ENCODE assay signal across 3 cellular contexts in the genomic region with DNA sequence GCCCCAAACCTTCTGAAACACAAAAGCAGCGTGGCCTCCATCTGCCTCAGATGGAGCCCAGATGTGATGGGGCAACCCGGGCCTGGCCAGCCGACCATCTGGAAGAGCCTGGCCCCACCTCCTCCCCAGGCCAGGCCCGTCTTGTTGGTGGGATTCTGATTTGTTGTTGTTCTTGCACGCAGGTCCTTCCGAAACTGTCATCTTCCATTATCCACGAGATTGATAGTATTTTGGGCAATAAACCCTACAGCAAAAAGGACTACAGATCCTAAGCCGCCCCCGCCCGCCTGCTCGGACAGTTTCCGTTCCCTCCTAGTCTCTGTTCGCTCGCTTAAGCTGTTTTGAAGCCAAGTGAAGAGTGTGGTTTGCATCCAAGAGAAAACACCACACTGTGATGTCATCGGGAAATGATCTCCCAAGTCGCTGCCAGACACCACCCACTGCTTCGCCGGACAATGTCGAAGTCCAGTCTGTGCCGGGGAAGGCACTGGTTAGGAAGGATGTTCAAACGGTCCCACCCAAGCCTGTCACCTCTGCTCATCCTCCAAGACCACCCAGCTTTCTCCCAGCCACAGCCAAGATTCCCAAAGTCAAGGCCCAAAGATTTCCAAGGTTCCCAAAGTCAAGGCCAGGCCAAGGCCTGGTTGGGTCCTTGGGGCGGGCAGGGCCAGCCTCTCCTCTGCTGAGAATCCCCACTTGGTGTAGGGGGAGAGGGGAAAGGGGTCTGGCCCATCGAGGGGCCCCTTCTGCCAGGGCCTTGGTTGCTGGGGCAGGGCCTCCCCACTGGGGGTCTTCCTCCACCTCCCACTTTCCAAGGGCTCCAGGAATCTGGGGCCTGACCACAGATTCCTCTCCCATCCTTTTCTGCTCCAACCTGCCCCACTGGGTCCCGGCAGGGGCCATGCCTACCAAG.
TF ChIP-seq lines count a peak whose summit lies in the region.

No MANE protein-coding gene starts in this region.

TF ChIP-seq in SK-N-SH, 30 proteins besides CTCF, POLR2A, EP300 and RAD21:
- no peak for TF ChIP-seq SIN3A (IDR thresholded peaks at IDR 0.05; ENCODE audit: borderline replicate concordance, low read depth, low read length)
- no peak for TF ChIP-seq SMC3 (IDR thresholded peaks at IDR 0.05; ENCODE audit: low read depth, low read length)
- TF ChIP-seq, protein P1, sequence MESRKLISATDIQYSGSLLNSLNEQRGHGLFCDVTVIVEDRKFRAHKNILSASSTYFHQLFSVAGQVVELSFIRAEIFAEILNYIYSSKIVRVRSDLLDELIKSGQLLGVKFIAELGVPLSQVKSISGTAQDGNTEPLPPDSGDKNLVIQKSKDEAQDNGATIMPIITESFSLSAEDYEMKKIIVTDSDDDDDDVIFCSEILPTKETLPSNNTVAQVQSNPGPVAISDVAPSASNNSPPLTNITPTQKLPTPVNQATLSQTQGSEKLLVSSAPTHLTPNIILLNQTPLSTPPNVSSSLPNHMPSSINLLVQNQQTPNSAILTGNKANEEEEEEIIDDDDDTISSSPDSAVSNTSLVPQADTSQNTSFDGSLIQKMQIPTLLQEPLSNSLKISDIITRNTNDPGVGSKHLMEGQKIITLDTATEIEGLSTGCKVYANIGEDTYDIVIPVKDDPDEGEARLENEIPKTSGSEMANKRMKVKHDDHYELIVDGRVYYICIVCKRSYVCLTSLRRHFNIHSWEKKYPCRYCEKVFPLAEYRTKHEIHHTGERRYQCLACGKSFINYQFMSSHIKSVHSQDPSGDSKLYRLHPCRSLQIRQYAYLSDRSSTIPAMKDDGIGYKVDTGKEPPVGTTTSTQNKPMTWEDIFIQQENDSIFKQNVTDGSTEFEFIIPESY (IDR thresholded peaks at IDR 0.05; ENCODE audit: borderline replicate concordance, low read depth), result no peak

TF ChIP-seq in SK-N-SH treated with all-trans-retinoic acid at 6 μM for 48 hours, 23 proteins besides CTCF, POLR2A, EP300 and RAD21:
- TF ChIP-seq, protein P2, sequence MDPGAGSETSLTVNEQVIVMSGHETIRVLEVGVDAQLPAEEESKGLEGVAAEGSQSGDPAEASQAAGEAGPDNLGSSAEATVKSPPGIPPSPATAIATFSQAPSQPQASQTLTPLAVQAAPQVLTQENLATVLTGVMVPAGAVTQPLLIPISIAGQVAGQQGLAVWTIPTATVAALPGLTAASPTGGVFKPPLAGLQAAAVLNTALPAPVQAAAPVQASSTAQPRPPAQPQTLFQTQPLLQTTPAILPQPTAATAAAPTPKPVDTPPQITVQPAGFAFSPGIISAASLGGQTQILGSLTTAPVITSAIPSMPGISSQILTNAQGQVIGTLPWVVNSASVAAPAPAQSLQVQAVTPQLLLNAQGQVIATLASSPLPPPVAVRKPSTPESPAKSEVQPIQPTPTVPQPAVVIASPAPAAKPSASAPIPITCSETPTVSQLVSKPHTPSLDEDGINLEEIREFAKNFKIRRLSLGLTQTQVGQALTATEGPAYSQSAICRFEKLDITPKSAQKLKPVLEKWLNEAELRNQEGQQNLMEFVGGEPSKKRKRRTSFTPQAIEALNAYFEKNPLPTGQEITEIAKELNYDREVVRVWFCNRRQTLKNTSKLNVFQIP (CRISPR knock-in tag; IDR thresholded peaks at IDR 0.05; ENCODE audit: borderline replicate concordance, low read depth), result no peak
- TF ChIP-seq PPARA (CRISPR knock-in tag; IDR thresholded peaks at IDR 0.05; ENCODE audit: borderline replicate concordance), result no peak
- TF ChIP-seq TOX (CRISPR knock-in tag; IDR thresholded peaks at IDR 0.05; ENCODE audit: borderline replicate concordance), result no peak
- no peak for TF ChIP-seq BACH2 (CRISPR knock-in tag; IDR thresholded peaks at IDR 0.05; ENCODE audit: borderline replicate concordance)
- no peak for TF ChIP-seq OSR1 (CRISPR knock-in tag; IDR thresholded peaks at IDR 0.05)
- no peak for TF ChIP-seq ZNF70 (CRISPR knock-in tag; IDR thresholded peaks at IDR 0.05)
- TF ChIP-seq, protein P3, sequence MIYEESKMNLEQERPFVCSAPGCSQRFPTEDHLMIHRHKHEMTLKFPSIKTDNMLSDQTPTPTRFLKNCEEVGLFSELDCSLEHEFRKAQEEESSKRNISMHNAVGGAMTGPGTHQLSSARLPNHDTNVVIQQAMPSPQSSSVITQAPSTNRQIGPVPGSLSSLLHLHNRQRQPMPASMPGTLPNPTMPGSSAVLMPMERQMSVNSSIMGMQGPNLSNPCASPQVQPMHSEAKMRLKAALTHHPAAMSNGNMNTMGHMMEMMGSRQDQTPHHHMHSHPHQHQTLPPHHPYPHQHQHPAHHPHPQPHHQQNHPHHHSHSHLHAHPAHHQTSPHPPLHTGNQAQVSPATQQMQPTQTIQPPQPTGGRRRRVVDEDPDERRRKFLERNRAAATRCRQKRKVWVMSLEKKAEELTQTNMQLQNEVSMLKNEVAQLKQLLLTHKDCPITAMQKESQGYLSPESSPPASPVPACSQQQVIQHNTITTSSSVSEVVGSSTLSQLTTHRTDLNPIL (CRISPR knock-in tag; IDR thresholded peaks at IDR 0.05; ENCODE audit: low read depth), result no peak
- no peak for TF ChIP-seq ZFP30 (CRISPR knock-in tag; IDR thresholded peaks at IDR 0.05)
- TF ChIP-seq RARB (CRISPR knock-in tag; IDR thresholded peaks at IDR 0.05), result no peak
- TF ChIP-seq, protein P4, sequence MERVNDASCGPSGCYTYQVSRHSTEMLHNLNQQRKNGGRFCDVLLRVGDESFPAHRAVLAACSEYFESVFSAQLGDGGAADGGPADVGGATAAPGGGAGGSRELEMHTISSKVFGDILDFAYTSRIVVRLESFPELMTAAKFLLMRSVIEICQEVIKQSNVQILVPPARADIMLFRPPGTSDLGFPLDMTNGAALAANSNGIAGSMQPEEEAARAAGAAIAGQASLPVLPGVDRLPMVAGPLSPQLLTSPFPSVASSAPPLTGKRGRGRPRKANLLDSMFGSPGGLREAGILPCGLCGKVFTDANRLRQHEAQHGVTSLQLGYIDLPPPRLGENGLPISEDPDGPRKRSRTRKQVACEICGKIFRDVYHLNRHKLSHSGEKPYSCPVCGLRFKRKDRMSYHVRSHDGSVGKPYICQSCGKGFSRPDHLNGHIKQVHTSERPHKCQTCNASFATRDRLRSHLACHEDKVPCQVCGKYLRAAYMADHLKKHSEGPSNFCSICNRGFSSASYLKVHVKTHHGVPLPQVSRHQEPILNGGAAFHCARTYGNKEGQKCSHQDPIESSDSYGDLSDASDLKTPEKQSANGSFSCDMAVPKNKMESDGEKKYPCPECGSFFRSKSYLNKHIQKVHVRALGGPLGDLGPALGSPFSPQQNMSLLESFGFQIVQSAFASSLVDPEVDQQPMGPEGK (CRISPR knock-in tag; IDR thresholded peaks at IDR 0.05; ENCODE audit: borderline replicate concordance), result no peak
- TF ChIP-seq ISL1 (CRISPR knock-in tag; IDR thresholded peaks at IDR 0.05), result no peak
- no peak for TF ChIP-seq ZFP3 (CRISPR knock-in tag; IDR thresholded peaks at IDR 0.05)

TF ChIP-seq in GM12878, 131 proteins besides CTCF, POLR2A, EP300 and RAD21:
- no peak for TF ChIP-seq JUND (IDR thresholded peaks at IDR 0.05; ENCODE audit: low read depth, low read length)
- TF ChIP-seq SREBF1 (IDR thresholded peaks at IDR 0.05; ENCODE audit: low read length), result no peak
- no peak for TF ChIP-seq ASH2L (IDR thresholded peaks at IDR 0.05; ENCODE audit: borderline replicate concordance, low read depth)
- TF ChIP-seq POU2F2 (IDR thresholded peaks at IDR 0.05; ENCODE audit: borderline replicate concordance, low read depth, low read length), result no peak
- no peak for TF ChIP-seq NFXL1 (IDR thresholded peaks at IDR 0.05; ENCODE audit: borderline replicate concordance)
- TF ChIP-seq BCL11A (IDR thresholded peaks at IDR 0.05; ENCODE audit: low read depth, low read length), result no peak
- TF ChIP-seq, protein P5, sequence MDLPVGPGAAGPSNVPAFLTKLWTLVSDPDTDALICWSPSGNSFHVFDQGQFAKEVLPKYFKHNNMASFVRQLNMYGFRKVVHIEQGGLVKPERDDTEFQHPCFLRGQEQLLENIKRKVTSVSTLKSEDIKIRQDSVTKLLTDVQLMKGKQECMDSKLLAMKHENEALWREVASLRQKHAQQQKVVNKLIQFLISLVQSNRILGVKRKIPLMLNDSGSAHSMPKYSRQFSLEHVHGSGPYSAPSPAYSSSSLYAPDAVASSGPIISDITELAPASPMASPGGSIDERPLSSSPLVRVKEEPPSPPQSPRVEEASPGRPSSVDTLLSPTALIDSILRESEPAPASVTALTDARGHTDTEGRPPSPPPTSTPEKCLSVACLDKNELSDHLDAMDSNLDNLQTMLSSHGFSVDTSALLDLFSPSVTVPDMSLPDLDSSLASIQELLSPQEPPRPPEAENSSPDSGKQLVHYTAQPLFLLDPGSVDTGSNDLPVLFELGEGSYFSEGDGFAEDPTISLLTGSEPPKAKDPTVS (IDR thresholded peaks at IDR 0.05; ENCODE audit: low read depth, low read length), result no peak
TF ChIP-seq in GM12878: peak in this region for 0.
